ENCODE assay signal across 1 cellular context in the genomic region with DNA sequence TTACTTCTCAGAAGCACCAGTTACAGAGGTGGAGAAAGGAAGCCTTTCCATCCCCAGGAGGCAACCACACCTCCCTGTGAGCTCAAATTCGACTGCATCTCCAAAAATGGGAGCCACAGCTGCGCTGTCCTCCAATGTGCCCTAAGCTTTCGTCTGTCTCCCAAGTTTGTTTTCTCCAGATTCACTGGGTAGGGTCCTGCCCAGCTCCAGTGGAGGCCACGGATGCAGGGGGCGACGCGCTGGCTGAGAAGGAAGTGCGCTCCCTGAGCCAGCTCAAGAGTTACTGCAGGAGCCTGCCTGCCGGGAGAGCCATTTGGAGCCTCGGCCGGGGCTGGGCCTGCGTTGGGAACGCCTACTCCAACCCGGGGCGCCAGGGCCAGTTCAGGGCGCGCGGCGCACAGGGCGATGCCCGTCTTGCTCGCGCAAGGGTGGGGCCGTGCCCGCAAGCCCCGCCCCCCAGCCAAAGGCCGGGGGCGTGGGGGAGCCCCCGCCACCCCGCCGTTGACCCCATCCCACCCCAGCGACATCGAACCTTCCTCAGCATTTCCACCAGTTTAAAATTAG.
TF ChIP-seq lines count a peak whose summit lies in the region.

No MANE protein-coding gene starts in this region.

TF ChIP-seq in HepG2, 621 proteins besides CTCF, POLR2A, EP300 and RAD21 (continued from another document and continues in another):
- TF ChIP-seq PHF8 (CRISPR knock-in tag; IDR thresholded peaks at IDR 0.05) (peak; percentile 64), ZNF343 (CRISPR knock-in tag; IDR thresholded peaks at IDR 0.05) (0 out of 2 replicates have a peak, but pooled peaks have one; percentile 50), ZNF75D (CRISPR knock-in tag; IDR thresholded peaks at IDR 0.05; ENCODE audit: borderline replicate concordance) (no peak), NFKB2 (CRISPR knock-in tag; IDR thresholded peaks at IDR 0.05; ENCODE audit: borderline replicate concordance) (peak; percentile 86; the same call in 1 of the 2 replicates), TOPORS (CRISPR knock-in tag; IDR thresholded peaks at IDR 0.05) (no peak; the same call in 1 of the 2 replicates), SP5 (CRISPR knock-in tag; IDR thresholded peaks at IDR 0.05; ENCODE audit: borderline replicate concordance, low read depth) (peak; percentile 42; the same call in 1 of the 2 replicates), NFE2L2 (IDR thresholded peaks at IDR 0.05; ENCODE audit: low read length) (no peak), ZNF160 (CRISPR knock-in tag; IDR thresholded peaks at IDR 0.05) (no peak; the same call in 1 of the 2 replicates), SP2 (CRISPR knock-in tag; IDR thresholded peaks at IDR 0.05) (no peak; the same call in 1 of the 2 replicates), ZNF644 (CRISPR knock-in tag; IDR thresholded peaks at IDR 0.05; ENCODE audit: low read depth) (0 out of 2 replicates have a peak, but pooled peaks have one; percentile 9), ZNF101 (CRISPR knock-in tag; IDR thresholded peaks at IDR 0.05; ENCODE audit: borderline replicate concordance, low read depth) (no peak), TEAD2 (CRISPR knock-in tag; IDR thresholded peaks at IDR 0.05) (no peak), ZNF614 (CRISPR knock-in tag; IDR thresholded peaks at IDR 0.05; ENCODE audit: borderline replicate concordance) (peak; percentile 18; the same call in 1 of the 2 replicates), MTA3 (CRISPR knock-in tag; IDR thresholded peaks at IDR 0.05) (no peak), RBFOX2 (IDR thresholded peaks at IDR 0.05; ENCODE audit: low read depth, low read length) (peak; percentile 83), TCF7L2 (IDR thresholded peaks at IDR 0.05; ENCODE audit: low read depth, low read length) (no peak), HOXD1 (CRISPR knock-in tag; IDR thresholded peaks at IDR 0.05) (no peak), KLF12 (CRISPR knock-in tag; IDR thresholded peaks at IDR 0.05; ENCODE audit: borderline replicate concordance) (peak; percentile 89; the same call in 1 of the 2 replicates), CEBPB (IDR thresholded peaks at IDR 0.05; ENCODE audit: borderline replicate concordance, low read depth, low read length) (no peak), NR2F2 (IDR thresholded peaks at IDR 0.05; ENCODE audit: borderline replicate concordance, low read depth) (no peak), SIN3B (IDR thresholded peaks at IDR 0.05; ENCODE audit: low read length) (peak; percentile 16; the same call in 1 of the 2 replicates), REXO4 (CRISPR knock-in tag; IDR thresholded peaks at IDR 0.05; ENCODE audit: borderline replicate concordance) (no peak), FOSL2 (CRISPR knock-in tag; IDR thresholded peaks at IDR 0.05) (peak; percentile 57), ZNF776 (CRISPR knock-in tag; IDR thresholded peaks at IDR 0.05) (no peak), ZNF263 (CRISPR knock-in tag; IDR thresholded peaks at IDR 0.05) (0 out of 2 replicates have a peak, but pooled peaks have one; percentile 46), ZNF326 (CRISPR knock-in tag; IDR thresholded peaks at IDR 0.05; ENCODE audit: borderline replicate concordance) (no peak), FOXK1 (CRISPR knock-in tag; IDR thresholded peaks at IDR 0.05; ENCODE audit: borderline replicate concordance, low read depth) (0 out of 2 replicates have a peak, but pooled peaks have one; percentile 32), ZSCAN20 (CRISPR knock-in tag; IDR thresholded peaks at IDR 0.05; ENCODE audit: borderline replicate concordance) (no peak), ZNF274 (CRISPR knock-in tag; IDR thresholded peaks at IDR 0.05) (peak; percentile 83), THAP11 (CRISPR knock-in tag; IDR thresholded peaks at IDR 0.05) (peak; percentile 28; the same call in 1 of the 2 replicates), FOXM1 (CRISPR knock-in tag; IDR thresholded peaks at IDR 0.05) (no peak), CAMTA2 (CRISPR knock-in tag; IDR thresholded peaks at IDR 0.05; ENCODE audit: borderline replicate concordance) (no peak), ZNF777 (CRISPR knock-in tag; IDR thresholded peaks at IDR 0.05) (0 out of 2 replicates have a peak, but pooled peaks have one; percentile 42), MTF2 (CRISPR knock-in tag; IDR thresholded peaks at IDR 0.05; ENCODE audit: borderline replicate concordance) (no peak), ZNF329 (CRISPR knock-in tag; IDR thresholded peaks at IDR 0.05; ENCODE audit: low read depth) (no peak), ZNF121 (CRISPR knock-in tag; IDR thresholded peaks at IDR 0.05) (no peak), IRX3 (CRISPR knock-in tag; IDR thresholded peaks at IDR 0.05; ENCODE audit: borderline replicate concordance, low read depth) (no peak; the same call in 1 of the 2 replicates), FOSL1 (CRISPR knock-in tag; IDR thresholded peaks at IDR 0.05; ENCODE audit: borderline replicate concordance) (no peak), ZNF569 (CRISPR knock-in tag; IDR thresholded peaks at IDR 0.05; ENCODE audit: borderline replicate concordance) (no peak)
- TF ChIP-seq, protein P1, sequence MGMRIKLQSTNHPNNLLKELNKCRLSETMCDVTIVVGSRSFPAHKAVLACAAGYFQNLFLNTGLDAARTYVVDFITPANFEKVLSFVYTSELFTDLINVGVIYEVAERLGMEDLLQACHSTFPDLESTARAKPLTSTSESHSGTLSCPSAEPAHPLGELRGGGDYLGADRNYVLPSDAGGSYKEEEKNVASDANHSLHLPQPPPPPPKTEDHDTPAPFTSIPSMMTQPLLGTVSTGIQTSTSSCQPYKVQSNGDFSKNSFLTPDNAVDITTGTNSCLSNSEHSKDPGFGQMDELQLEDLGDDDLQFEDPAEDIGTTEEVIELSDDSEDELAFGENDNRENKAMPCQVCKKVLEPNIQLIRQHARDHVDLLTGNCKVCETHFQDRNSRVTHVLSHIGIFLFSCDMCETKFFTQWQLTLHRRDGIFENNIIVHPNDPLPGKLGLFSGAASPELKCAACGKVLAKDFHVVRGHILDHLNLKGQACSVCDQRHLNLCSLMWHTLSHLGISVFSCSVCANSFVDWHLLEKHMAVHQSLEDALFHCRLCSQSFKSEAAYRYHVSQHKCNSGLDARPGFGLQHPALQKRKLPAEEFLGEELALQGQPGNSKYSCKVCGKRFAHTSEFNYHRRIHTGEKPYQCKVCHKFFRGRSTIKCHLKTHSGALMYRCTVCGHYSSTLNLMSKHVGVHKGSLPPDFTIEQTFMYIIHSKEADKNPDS (CRISPR knock-in tag; IDR thresholded peaks at IDR 0.05), result no peak
- TF ChIP-seq, protein P2, sequence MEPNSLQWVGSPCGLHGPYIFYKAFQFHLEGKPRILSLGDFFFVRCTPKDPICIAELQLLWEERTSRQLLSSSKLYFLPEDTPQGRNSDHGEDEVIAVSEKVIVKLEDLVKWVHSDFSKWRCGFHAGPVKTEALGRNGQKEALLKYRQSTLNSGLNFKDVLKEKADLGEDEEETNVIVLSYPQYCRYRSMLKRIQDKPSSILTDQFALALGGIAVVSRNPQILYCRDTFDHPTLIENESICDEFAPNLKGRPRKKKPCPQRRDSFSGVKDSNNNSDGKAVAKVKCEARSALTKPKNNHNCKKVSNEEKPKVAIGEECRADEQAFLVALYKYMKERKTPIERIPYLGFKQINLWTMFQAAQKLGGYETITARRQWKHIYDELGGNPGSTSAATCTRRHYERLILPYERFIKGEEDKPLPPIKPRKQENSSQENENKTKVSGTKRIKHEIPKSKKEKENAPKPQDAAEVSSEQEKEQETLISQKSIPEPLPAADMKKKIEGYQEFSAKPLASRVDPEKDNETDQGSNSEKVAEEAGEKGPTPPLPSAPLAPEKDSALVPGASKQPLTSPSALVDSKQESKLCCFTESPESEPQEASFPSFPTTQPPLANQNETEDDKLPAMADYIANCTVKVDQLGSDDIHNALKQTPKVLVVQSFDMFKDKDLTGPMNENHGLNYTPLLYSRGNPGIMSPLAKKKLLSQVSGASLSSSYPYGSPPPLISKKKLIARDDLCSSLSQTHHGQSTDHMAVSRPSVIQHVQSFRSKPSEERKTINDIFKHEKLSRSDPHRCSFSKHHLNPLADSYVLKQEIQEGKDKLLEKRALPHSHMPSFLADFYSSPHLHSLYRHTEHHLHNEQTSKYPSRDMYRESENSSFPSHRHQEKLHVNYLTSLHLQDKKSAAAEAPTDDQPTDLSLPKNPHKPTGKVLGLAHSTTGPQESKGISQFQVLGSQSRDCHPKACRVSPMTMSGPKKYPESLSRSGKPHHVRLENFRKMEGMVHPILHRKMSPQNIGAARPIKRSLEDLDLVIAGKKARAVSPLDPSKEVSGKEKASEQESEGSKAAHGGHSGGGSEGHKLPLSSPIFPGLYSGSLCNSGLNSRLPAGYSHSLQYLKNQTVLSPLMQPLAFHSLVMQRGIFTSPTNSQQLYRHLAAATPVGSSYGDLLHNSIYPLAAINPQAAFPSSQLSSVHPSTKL (CRISPR knock-in tag; IDR thresholded peaks at IDR 0.05), result peak; percentile 69
- TF ChIP-seq, protein P3, sequence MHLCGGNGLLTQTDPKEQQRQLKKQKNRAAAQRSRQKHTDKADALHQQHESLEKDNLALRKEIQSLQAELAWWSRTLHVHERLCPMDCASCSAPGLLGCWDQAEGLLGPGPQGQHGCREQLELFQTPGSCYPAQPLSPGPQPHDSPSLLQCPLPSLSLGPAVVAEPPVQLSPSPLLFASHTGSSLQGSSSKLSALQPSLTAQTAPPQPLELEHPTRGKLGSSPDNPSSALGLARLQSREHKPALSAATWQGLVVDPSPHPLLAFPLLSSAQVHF (CRISPR knock-in tag; IDR thresholded peaks at IDR 0.05), result no peak
- TF ChIP-seq, protein P4, sequence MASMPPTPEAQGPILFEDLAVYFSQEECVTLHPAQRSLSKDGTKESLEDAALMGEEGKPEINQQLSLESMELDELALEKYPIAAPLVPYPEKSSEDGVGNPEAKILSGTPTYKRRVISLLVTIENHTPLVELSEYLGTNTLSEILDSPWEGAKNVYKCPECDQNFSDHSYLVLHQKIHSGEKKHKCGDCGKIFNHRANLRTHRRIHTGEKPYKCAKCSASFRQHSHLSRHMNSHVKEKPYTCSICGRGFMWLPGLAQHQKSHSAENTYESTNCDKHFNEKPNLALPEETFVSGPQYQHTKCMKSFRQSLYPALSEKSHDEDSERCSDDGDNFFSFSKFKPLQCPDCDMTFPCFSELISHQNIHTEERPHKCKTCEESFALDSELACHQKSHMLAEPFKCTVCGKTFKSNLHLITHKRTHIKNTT (CRISPR knock-in tag; IDR thresholded peaks at IDR 0.05), result no peak
- TF ChIP-seq, protein P5, sequence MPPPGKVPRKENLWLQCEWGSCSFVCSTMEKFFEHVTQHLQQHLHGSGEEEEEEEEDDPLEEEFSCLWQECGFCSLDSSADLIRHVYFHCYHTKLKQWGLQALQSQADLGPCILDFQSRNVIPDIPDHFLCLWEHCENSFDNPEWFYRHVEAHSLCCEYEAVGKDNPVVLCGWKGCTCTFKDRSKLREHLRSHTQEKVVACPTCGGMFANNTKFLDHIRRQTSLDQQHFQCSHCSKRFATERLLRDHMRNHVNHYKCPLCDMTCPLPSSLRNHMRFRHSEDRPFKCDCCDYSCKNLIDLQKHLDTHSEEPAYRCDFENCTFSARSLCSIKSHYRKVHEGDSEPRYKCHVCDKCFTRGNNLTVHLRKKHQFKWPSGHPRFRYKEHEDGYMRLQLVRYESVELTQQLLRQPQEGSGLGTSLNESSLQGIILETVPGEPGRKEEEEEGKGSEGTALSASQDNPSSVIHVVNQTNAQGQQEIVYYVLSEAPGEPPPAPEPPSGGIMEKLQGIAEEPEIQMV (CRISPR knock-in tag; IDR thresholded peaks at IDR 0.05; ENCODE audit: low read depth), result no peak; the same call in 1 of the 2 replicates
- TF ChIP-seq, protein P6, sequence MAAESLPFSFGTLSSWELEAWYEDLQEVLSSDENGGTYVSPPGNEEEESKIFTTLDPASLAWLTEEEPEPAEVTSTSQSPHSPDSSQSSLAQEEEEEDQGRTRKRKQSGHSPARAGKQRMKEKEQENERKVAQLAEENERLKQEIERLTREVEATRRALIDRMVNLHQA (CRISPR knock-in tag; IDR thresholded peaks at IDR 0.05), result no peak
- TF ChIP-seq, protein P7, sequence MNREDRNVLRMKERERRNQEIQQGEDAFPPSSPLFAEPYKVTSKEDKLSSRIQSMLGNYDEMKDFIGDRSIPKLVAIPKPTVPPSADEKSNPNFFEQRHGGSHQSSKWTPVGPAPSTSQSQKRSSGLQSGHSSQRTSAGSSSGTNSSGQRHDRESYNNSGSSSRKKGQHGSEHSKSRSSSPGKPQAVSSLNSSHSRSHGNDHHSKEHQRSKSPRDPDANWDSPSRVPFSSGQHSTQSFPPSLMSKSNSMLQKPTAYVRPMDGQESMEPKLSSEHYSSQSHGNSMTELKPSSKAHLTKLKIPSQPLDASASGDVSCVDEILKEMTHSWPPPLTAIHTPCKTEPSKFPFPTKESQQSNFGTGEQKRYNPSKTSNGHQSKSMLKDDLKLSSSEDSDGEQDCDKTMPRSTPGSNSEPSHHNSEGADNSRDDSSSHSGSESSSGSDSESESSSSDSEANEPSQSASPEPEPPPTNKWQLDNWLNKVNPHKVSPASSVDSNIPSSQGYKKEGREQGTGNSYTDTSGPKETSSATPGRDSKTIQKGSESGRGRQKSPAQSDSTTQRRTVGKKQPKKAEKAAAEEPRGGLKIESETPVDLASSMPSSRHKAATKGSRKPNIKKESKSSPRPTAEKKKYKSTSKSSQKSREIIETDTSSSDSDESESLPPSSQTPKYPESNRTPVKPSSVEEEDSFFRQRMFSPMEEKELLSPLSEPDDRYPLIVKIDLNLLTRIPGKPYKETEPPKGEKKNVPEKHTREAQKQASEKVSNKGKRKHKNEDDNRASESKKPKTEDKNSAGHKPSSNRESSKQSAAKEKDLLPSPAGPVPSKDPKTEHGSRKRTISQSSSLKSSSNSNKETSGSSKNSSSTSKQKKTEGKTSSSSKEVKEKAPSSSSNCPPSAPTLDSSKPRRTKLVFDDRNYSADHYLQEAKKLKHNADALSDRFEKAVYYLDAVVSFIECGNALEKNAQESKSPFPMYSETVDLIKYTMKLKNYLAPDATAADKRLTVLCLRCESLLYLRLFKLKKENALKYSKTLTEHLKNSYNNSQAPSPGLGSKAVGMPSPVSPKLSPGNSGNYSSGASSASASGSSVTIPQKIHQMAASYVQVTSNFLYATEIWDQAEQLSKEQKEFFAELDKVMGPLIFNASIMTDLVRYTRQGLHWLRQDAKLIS (CRISPR knock-in tag; IDR thresholded peaks at IDR 0.05), result no peak; the same call in 1 of the 2 replicates
- TF ChIP-seq, protein P8, sequence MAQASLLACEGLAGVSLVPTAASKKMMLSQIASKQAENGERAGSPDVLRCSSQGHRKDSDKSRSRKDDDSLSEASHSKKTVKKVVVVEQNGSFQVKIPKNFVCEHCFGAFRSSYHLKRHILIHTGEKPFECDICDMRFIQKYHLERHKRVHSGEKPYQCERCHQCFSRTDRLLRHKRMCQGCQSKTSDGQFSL (CRISPR knock-in tag; IDR thresholded peaks at IDR 0.05), result no peak
- TF ChIP-seq, protein P9, sequence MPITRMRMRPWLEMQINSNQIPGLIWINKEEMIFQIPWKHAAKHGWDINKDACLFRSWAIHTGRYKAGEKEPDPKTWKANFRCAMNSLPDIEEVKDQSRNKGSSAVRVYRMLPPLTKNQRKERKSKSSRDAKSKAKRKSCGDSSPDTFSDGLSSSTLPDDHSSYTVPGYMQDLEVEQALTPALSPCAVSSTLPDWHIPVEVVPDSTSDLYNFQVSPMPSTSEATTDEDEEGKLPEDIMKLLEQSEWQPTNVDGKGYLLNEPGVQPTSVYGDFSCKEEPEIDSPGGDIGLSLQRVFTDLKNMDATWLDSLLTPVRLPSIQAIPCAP (CRISPR knock-in tag; IDR thresholded peaks at IDR 0.05; ENCODE audit: low read depth), result no peak; the same call in 1 of the 2 replicates
